ENCODE assay signal across 8 cellular contexts in the genomic region with DNA sequence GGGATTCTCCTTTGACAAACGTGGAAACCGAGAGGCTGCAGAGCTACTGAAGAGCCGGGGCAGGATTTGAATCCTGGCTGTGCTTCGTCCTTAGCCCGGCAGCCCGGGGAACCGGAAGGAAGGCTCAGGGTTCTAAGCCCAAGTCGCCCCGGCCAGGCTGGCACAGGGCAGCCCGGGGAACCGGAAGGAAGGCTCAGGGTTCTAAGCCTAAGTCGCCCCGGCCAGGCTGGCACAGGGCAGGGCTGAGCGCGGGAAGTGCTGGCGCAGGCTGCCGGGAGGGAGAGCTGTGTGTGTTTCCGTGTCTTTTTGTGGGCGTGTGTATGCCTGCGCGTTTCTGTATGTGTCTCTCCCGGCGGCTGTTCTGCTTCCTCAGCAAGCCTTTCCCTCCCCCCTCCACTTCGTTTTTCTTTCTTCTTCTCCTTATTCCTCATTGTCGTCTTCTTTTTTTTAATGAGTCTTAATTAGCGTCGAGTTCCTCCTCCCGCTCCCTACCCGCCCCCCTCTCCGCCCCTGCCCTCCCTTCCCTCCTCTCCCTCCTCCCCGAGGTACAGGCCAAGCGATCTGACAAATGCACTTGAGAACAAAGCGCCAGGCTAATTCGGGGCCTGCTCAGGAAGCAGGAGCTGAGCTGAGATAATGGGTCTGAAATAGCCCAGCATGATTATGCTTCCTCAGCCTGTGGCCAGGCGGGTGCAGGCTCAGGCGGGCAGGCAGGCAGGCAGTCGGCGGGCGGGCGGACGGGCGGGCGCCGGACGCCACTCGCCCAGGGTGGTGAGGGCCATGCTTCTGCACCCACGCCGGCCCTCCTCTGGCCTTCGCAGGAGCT.
DNase-seq lines count a peak whose midpoint lies in the region; ATAC-seq and TF ChIP-seq lines count a peak whose summit lies in the region.

No MANE protein-coding gene starts in this region.

- H3K9me3 ChIP-seq in neuronal stem cell (replicated peaks in 1 of 2; ENCODE audit: control insufficient read depth in 2 of 2, insufficient read depth in 1 of 2, low read depth in 1 of 2, low read length in 2 of 2): no peaks in the 10 kb centered on the region
- no peaks in the 10 kb centered on the region for H3K9me3 ChIP-seq in Caco-2

- H2BK120ac ChIP-seq in neuronal stem cell (ENCODE audit: low read depth, low read length): peak overlapping the region; percentile 99

- peak overlapping the region; percentile 70 for H3K9ac ChIP-seq in neuronal stem cell (ENCODE audit: low read depth, low read length, poor library complexity)

- CTCF ChIA-PET in activated naive CD4-positive, alpha-beta T cell treated with anti-CD3 and anti-CD28 coated beads, Interleukin-2, amount 10 ng/mL, durations not matched to agents 7 days and 5 days (lab: Charles Lee): no interaction called here
- CTCF ChIA-PET in Caco-2 (lab: Charles Lee): no interaction called here

- no peaks in the 10 kb centered on the region for H3K36me3 ChIP-seq in neuronal stem cell (replicated peaks in 1 of 2; ENCODE audit: control insufficient read depth in 2 of 2, insufficient read depth in 2 of 2, low read length in 2 of 2)
- no peaks in the 10 kb centered on the region for H3K36me3 ChIP-seq in Caco-2 (ENCODE audit: control insufficient read depth, insufficient read depth, low read length)

- peak; percentile 11 for DNase-seq in DMS153 treated with DMSO at 0.1 percent for 48 hours (lab: John Stamatoyannopoulos, UW; ENCODE audit: unreplicated experiment)
- DNase-seq in NCI-H146 treated with DMSO at 0.1 percent for 48 hours (lab: John Stamatoyannopoulos, UW; ENCODE audit: unreplicated experiment): peak; percentile 15
- DNase-seq in activated naive CD4-positive, alpha-beta T cell treated with anti-CD3 and anti-CD28 coated beads, Interleukin-2, amount 10 ng/mL, durations not matched to agents 7 days and 5 days: peak; percentile 21
- DNase-seq in globus pallidus (ENCODE audit: low spot score): peak; percentile 61
- DNase-seq in neuronal stem cell (ENCODE audit: low spot score): peak; percentile 73
- DNase-seq in Caco-2: no peak
- DNase-seq in NCI-H2171 treated with DMSO at 0.1 percent for 48 hours (lab: John Stamatoyannopoulos, UW): no peak

- intact Hi-C loops in Caco-2 (cut with micrococcal nuclease; ENCODE audit: unreplicated experiment): loop anchor here (5.0 kb wide), 1 partner anchor 67 kb away; the partner anchor contains the start of gene EFNB1

- no peak overlapping the region for H3K14ac ChIP-seq in neuronal stem cell (ENCODE audit: low read length)

- H2BK12ac ChIP-seq in neuronal stem cell (ENCODE audit: low read length): no peak overlapping the region

- TF ChIP-seq CTCF in Caco-2 (IDR thresholded peaks at IDR 0.05; ENCODE audit: insufficient read depth in 1 of 2, low read depth in 1 of 2, low read length in 1 of 2, severe bottlenecking in 1 of 2, unreplicated experiment in 1 of 2): no peak

- H3K79me1 ChIP-seq in neuronal stem cell (ENCODE audit: low read depth, low read length): no peaks in the 10 kb centered on the region

- H2BK15ac ChIP-seq in neuronal stem cell (ENCODE audit: low read length): no peak overlapping the region

- no peak overlapping the region for H3K23ac ChIP-seq in neuronal stem cell (ENCODE audit: low read depth, low read length, poor library complexity)

- no peak overlapping the region for H3K27ac Mint-ChIP-seq in activated naive CD4-positive, alpha-beta T cell treated with anti-CD3 and anti-CD28 coated beads, Interleukin-2, amount 10 ng/mL, durations not matched to agents 7 days and 5 days
- H3K27ac Mint-ChIP-seq in Caco-2 (ENCODE audit: unreplicated experiment): no peak overlapping the region

- peak overlapping the region; percentile 94 for H2AK5ac ChIP-seq in neuronal stem cell (ENCODE audit: low read depth, low read length)

- H3K4me1 ChIP-seq in neuronal stem cell (ENCODE audit: control insufficient read depth in 2 of 2, insufficient read depth in 1 of 2, low read depth in 1 of 2, low read length in 2 of 2) (peaks cover 28 to 29% of the 10 kb centered on the region in 2 donors), Caco-2 (no peaks in the 10 kb centered on the region)

- no peaks in the 10 kb centered on the region for H3K9me3 Mint-ChIP-seq in activated naive CD4-positive, alpha-beta T cell treated with anti-CD3 and anti-CD28 coated beads, Interleukin-2, amount 10 ng/mL, durations not matched to agents 7 days and 5 days
- no peaks in the 10 kb centered on the region for H3K9me3 Mint-ChIP-seq in Caco-2 (ENCODE audit: unreplicated experiment)

- peaks cover 2% of the 10 kb centered on the region for H3K4me1 Mint-ChIP-seq in activated naive CD4-positive, alpha-beta T cell treated with anti-CD3 and anti-CD28 coated beads, Interleukin-2, amount 10 ng/mL, durations not matched to agents 7 days and 5 days
- H3K4me1 Mint-ChIP-seq in Caco-2 (ENCODE audit: low read depth, unreplicated experiment): no peaks in the 10 kb centered on the region

- H4K91ac ChIP-seq in neuronal stem cell (ENCODE audit: low read depth, low read length, poor library complexity): peak overlapping the region; percentile 64

- peak overlapping the region; percentile 40 for H3K4me2 ChIP-seq in neuronal stem cell (ENCODE audit: insufficient read depth, low read length, poor library complexity, severe bottlenecking)

- WGBS in neuronal stem cell (ENCODE audit: extremely low coverage in 2 of 2, insufficient read length in 2 of 2, insufficient replicate concordance in 1 of 2), 2 donors: no CpG with 5 or more reads among the region's 49 CpGs

- peaks cover 0 to 19% (median 0%) of the 10 kb centered on the region in 3 experiments for H3K27me3 ChIP-seq in neuronal stem cell (ENCODE audit: control insufficient read depth in 3 of 3, insufficient read depth in 3 of 3, low read depth in 1 of 3, low read length in 3 of 3)
- no peaks in the 10 kb centered on the region for H3K27me3 ChIP-seq in Caco-2 (replicated peaks; ENCODE audit: control insufficient read depth, insufficient read depth, low read length)

- no TSS peak for BruUV-seq in Caco-2 (replicated peaks; lab: Mats Ljungman, UMichigan)

- H3K4me3 ChIP-seq in neuronal stem cell (ENCODE audit: low read length in 2 of 2) (peak overlapping the region in 1 of 2 donors; percentile 19), Caco-2 (ENCODE audit: low read depth, low read length) (no peak overlapping the region)

- no peak overlapping the region for H3K4ac ChIP-seq in neuronal stem cell (ENCODE audit: low read length)

- no peak overlapping the region for H4K8ac ChIP-seq in neuronal stem cell (ENCODE audit: low read depth, low read length)

- ATAC-seq in HG02798 (IDR thresholded peaks at IDR 0.05; ENCODE audit: poor library complexity, unreplicated experiment): no peak

- H3K27ac ChIP-seq in neuronal stem cell (replicated peaks; ENCODE audit: low read length): peak overlapping the region; percentile 90

- peak overlapping the region; percentile 92 for H2AFZ ChIP-seq in neuronal stem cell (ENCODE audit: low read length)

- H3K36me3 Mint-ChIP-seq in activated naive CD4-positive, alpha-beta T cell treated with anti-CD3 and anti-CD28 coated beads, Interleukin-2, amount 10 ng/mL, durations not matched to agents 7 days and 5 days: no peaks in the 10 kb centered on the region
- H3K36me3 Mint-ChIP-seq in Caco-2 (ENCODE audit: insufficient read depth, unreplicated experiment): no peaks in the 10 kb centered on the region

- POLR2A ChIA-PET in Caco-2 (lab: Charles Lee): no interaction called here

- peaks cover 3% of the 10 kb centered on the region for H3K27me3 Mint-ChIP-seq in activated naive CD4-positive, alpha-beta T cell treated with anti-CD3 and anti-CD28 coated beads, Interleukin-2, amount 10 ng/mL, durations not matched to agents 7 days and 5 days
- no peaks in the 10 kb centered on the region for H3K27me3 Mint-ChIP-seq in Caco-2 (ENCODE audit: insufficient read depth, unreplicated experiment)

- no peak overlapping the region for H3K4me3 Mint-ChIP-seq in activated naive CD4-positive, alpha-beta T cell treated with anti-CD3 and anti-CD28 coated beads, Interleukin-2, amount 10 ng/mL, durations not matched to agents 7 days and 5 days
- H3K4me3 Mint-ChIP-seq in Caco-2 (ENCODE audit: unreplicated experiment): no peak overlapping the region

- H3K18ac ChIP-seq in neuronal stem cell (ENCODE audit: low read length): peak overlapping the region; percentile 84

- peak overlapping the region; percentile 88 for H2BK5ac ChIP-seq in neuronal stem cell (ENCODE audit: low read length)

Comparison
In these comparisons a context has a peak if more than half of its experiments do, and no peak if none do; other contexts are left out.
1. DNase-seq: peak in DMS153 treated with DMSO at 0.1 percent for 48 hours (single experiment), NCI-H146 treated with DMSO at 0.1 percent for 48 hours (single experiment), activated naive CD4-positive, alpha-beta T cell treated with anti-CD3 and anti-CD28 coated beads, Interleukin-2, amount 10 ng/mL, durations not matched to agents 7 days and 5 days (single experiment), globus pallidus (single experiment) and neuronal stem cell (single experiment); none in Caco-2 (0 of 2) and NCI-H2171 treated with DMSO at 0.1 percent for 48 hours (single experiment).